ENCODE assay signal across 1 cellular context in genomic region chr1:223515915-223516314, GRCh38.
TF ChIP-seq lines count a peak whose summit lies in the region.

No MANE protein-coding gene starts in this region.

TF ChIP-seq in HEK293, 187 proteins besides CTCF, POLR2A, EP300 and RAD21 (continued from another document):
- TF ChIP-seq ZNF157 (tag by site-specific recombination; IDR thresholded peaks at IDR 0.05) (no peak), GLIS1 (tag by site-specific recombination; IDR thresholded peaks at IDR 0.05) (0 out of 2 replicates have a peak, but pooled peaks have one; percentile 13), YY1 (tag by site-specific recombination; IDR thresholded peaks at IDR 0.05) (no peak), ZIC2 (tag by site-specific recombination; IDR thresholded peaks at IDR 0.05) (peak; percentile 44; the same call in 1 of the 2 replicates), ZNF623 (tag by site-specific recombination; IDR thresholded peaks at IDR 0.05) (no peak), ZFHX2 (tag by site-specific recombination; conservative IDR thresholded peaks at IDR 0.05) (no peak)
